Comparison of ENCODE assay signal across 17 cellular contexts in genomic region chr1:37001697-37002096, GRCh38. TPM values are rescaled to one million over a fixed set of nuclear protein-coding genes. Genes with fewer than 3 reads are reported as not detected.
"Had no signal": no experiment of that assay in that cellular context is flagged by ENCODE, and none has a peak within 500 bp of the region (broad histone marks: within the 10 kb centered on the region; RNA-seq: fewer than 3 reads in every experiment).

No MANE protein-coding gene starts in this region.

- H3K27me3 ChIP-seq: ascending aorta, testis, upper lobe of left lung had no signal

- H3K27ac ChIP-seq: ascending aorta, lower lobe of right lung, stomach, testis, upper lobe of left lung had no signal

- H3K36me3 ChIP-seq: ascending aorta, lower lobe of right lung, stomach, upper lobe of left lung had no signal

- DNase-seq: activated CD4-positive, alpha-beta T cell treated with anti-CD3 and anti-CD28 coated beads, Interleukin-2, amount 50 U/mL, for 4 hours; activated naive CD4-positive, alpha-beta T cell treated with anti-CD3 and anti-CD28 coated beads for 36 hours; activated naive CD8-positive, alpha-beta T cell treated with anti-CD3 and anti-CD28 coated beads, Interleukin-2, amount 50 U/mL, for 24 hours; activated T-cell treated with anti-CD3 and anti-CD28 coated beads for 4 hours; head of caudate nucleus; left colon; lower lobe of right lung; midbrain; stomach; testis; upper lobe of left lung had no signal

- H3K4me3 ChIP-seq: ascending aorta, lower lobe of right lung, stomach, testis, upper lobe of left lung had no signal

- H3K9me3 ChIP-seq: ascending aorta, lower lobe of right lung, stomach, testis, upper lobe of left lung had no signal

- H3K4me1 ChIP-seq: ascending aorta, lower lobe of right lung, stomach, upper lobe of left lung had no signal

RNA-seq across cellular contexts. Expression of gene GRIK3, which starts 32.6 kb away (rescaled TPM):
- total RNA-seq: activated naive CD4-positive, alpha-beta T cell treated with anti-CD3 and anti-CD28 coated beads for 36 hours; activated T-helper 2 cell treated with anti-CD3 and anti-CD28 coated beads, Interferon-gamma antibody, Interleukin-2, Interleukin-4, amounts not matched to agents 10 μg/mL and 5 μg/mL and 100 μg/mL, durations not matched to agents 14 hours and 24 hours and 36 hours; dermis microvascular lymphatic vessel endothelial cell; epithelial cell of proximal tubule; myocyte; pulmonary artery endothelial cell had no signal
